ENCODE assay signal across 8 cellular contexts in genomic region chr11:108222686-108223448, GRCh38. TPM values are rescaled to one million over a fixed set of nuclear protein-coding genes. Genes with fewer than 3 reads are reported as not detected.
DNase-seq lines count a peak whose midpoint lies in the region; ATAC-seq and TF ChIP-seq lines count a peak whose summit lies in the region.

TSS of gene ATM (plus strand) at chr11:108223067. CDS start at chr11:108227625, 4,558 bp downstream.

- peak; percentile 98 to 99 (median 99) for DNase-seq in CD4-positive, alpha-beta memory T cell
- DNase-seq in NCI-H82 (lab: John Stamatoyannopoulos, UW) (peak; percentile 98), lower lobe of right lung (peak; percentile 100)
- DNase-seq in activated CD4-positive, alpha-beta memory T cell treated with anti-CD3 and anti-CD28 coated beads for 36 hours = peak; percentile 99
- peak; percentile 97 to 98 (median 97) for DNase-seq in stimulated activated CD4-positive, alpha-beta T cell treated with anti-CD3 and anti-CD28 coated beads, TNF-alpha, amount 100 ng/mL, for 24 hours (ENCODE audit: low read depth in 3 of 3)

- H3K4me1 Mint-ChIP-seq in CD4-positive, alpha-beta memory T cell = peaks cover 33 to 57% (median 47%) of the 10 kb centered on the region in 4 donors
- peaks cover 49% of the 10 kb centered on the region for H3K4me1 Mint-ChIP-seq in activated CD4-positive, alpha-beta memory T cell treated with anti-CD3 and anti-CD28 coated beads for 36 hours (ENCODE audit: low read depth)

- ATAC-seq in GM19438 (IDR thresholded peaks at IDR 0.05; ENCODE audit: low read depth, unreplicated experiment) = peak; percentile 70
- peak; percentile 59 for ATAC-seq in HG03575 (IDR thresholded peaks at IDR 0.05; ENCODE audit: extremely low read depth, insufficient number of reproducible peaks, low FRiP score, unreplicated experiment)
- peak; percentile 98 for ATAC-seq in lower lobe of right lung

- H3K4me1 ChIP-seq in CD4-positive, alpha-beta memory T cell (ENCODE audit: insufficient read depth, low read length) = peaks cover 57% of the 10 kb centered on the region
- peaks cover 13% of the 10 kb centered on the region for H3K4me1 ChIP-seq in ectodermal cell (ENCODE audit: control insufficient read depth, insufficient read depth, low read length)
- H3K4me1 ChIP-seq in lower lobe of right lung = peaks cover 56% of the 10 kb centered on the region

- no peaks in the 10 kb centered on the region for H3K9me3 ChIP-seq in CD4-positive, alpha-beta memory T cell (ENCODE audit: control insufficient read depth in 1 of 2, low read length in 2 of 2)
- H3K9me3 ChIP-seq in ectodermal cell (ENCODE audit: control insufficient read depth, low read length) = no peaks in the 10 kb centered on the region
- H3K9me3 ChIP-seq in lower lobe of right lung = no peaks in the 10 kb centered on the region

- peak; percentile 80 for TF ChIP-seq CTCF in lower lobe of right lung (IDR thresholded peaks at IDR 0.05)

- no peaks in the 10 kb centered on the region for H3K27me3 ChIP-seq in CD4-positive, alpha-beta memory T cell (ENCODE audit: insufficient read depth, low read length)
- H3K27me3 ChIP-seq in ectodermal cell (ENCODE audit: control insufficient read depth, insufficient read depth, low read length, poor library complexity, severe bottlenecking) = no peaks in the 10 kb centered on the region
- H3K27me3 ChIP-seq in lower lobe of right lung (ENCODE audit: low read depth) = no peaks in the 10 kb centered on the region

- H3K9me3 Mint-ChIP-seq in CD4-positive, alpha-beta memory T cell = peaks cover 0 to 2% (median 0%) of the 10 kb centered on the region in 8 donors
- H3K9me3 Mint-ChIP-seq in activated CD4-positive, alpha-beta memory T cell treated with anti-CD3 and anti-CD28 coated beads for 36 hours = no peaks in the 10 kb centered on the region

- intact Hi-C loops in CD4-positive, alpha-beta memory T cell (cut with micrococcal nuclease) = loop anchor here (1.0 to 10.0 kb wide), 9 partner anchors 30 to 658 kb away; partner anchors contain the start of genes ACAT1, ALKBH8, C11orf65 and CUL5
- intact Hi-C loops in activated CD4-positive, alpha-beta memory T cell treated with anti-CD3 and anti-CD28 coated beads for 36 hours (cut with micrococcal nuclease) = loop anchor here (1.0 to 5.0 kb wide), 15 partner anchors 23 to 661 kb away; partner anchors contain the start of genes ACAT1, C11orf65, CUL5 and EXPH5
- intact Hi-C loops in lower lobe of right lung (cut with DNase I) = no loop called here

- no peaks in the 10 kb centered on the region for H3K27me3 Mint-ChIP-seq in CD4-positive, alpha-beta memory T cell
- no peaks in the 10 kb centered on the region for H3K27me3 Mint-ChIP-seq in activated CD4-positive, alpha-beta memory T cell treated with anti-CD3 and anti-CD28 coated beads for 36 hours

- peak within 1 kb of the TSS; percentile 97 for H3K27ac ChIP-seq in CD4-positive, alpha-beta memory T cell (ENCODE audit: low read depth, low read length)
- peak within 1 kb of the TSS; percentile 92 for H3K27ac ChIP-seq in ectodermal cell (ENCODE audit: insufficient read depth, low read depth, low read length, poor library complexity, severe bottlenecking)
- H3K27ac ChIP-seq in lower lobe of right lung = peak within 1 kb of the TSS; percentile 96

- H3K36me3 Mint-ChIP-seq in CD4-positive, alpha-beta memory T cell = peaks cover 13 to 34% of the 10 kb centered on the region in 2 donors
- peaks cover 12% of the 10 kb centered on the region for H3K36me3 Mint-ChIP-seq in activated CD4-positive, alpha-beta memory T cell treated with anti-CD3 and anti-CD28 coated beads for 36 hours

- peak within 1 kb of the TSS; percentile 97 to 99 for H3K4me3 ChIP-seq in CD4-positive, alpha-beta memory T cell (ENCODE audit: low read length in 2 of 2)
- peak within 1 kb of the TSS; percentile 85 for H3K4me3 ChIP-seq in ectodermal cell (ENCODE audit: insufficient read depth, low read depth, low read length)
- peak within 1 kb of the TSS; percentile 80 for H3K4me3 ChIP-seq in lower lobe of right lung

- WGBS in ectodermal cell, 2 experiments = 0 to 1% methylated on average over 64 of the region's 64 CpGs

- no peak within 1 kb of the TSS for H3K4me3 Mint-ChIP-seq in CD4-positive, alpha-beta memory T cell
- H3K4me3 Mint-ChIP-seq in activated CD4-positive, alpha-beta memory T cell treated with anti-CD3 and anti-CD28 coated beads for 36 hours = no peak within 1 kb of the TSS

- POLR2A ChIA-PET in CD4-positive, alpha-beta memory T cell (lab: Charles Lee; ENCODE audit: partially characterized antibody) = interaction anchor here (0.6 to 9.9 kb wide), 37 partner anchors 9 to 245 kb away, joined by 3 to 666 read pairs (median 4); partner anchors contain the start of genes C11orf65 and CUL5
- POLR2A ChIA-PET in activated CD4-positive, alpha-beta memory T cell treated with anti-CD3 and anti-CD28 coated beads for 36 hours (lab: Charles Lee) = interaction anchor here (0.9 to 5.7 kb wide), 16 partner anchors 9 to 275 kb away, joined by 3 to 62 read pairs (median 4); partner anchors contain the start of gene POGLUT3

- H3K27ac Mint-ChIP-seq in CD4-positive, alpha-beta memory T cell = no peak within 1 kb of the TSS
- no peak within 1 kb of the TSS for H3K27ac Mint-ChIP-seq in activated CD4-positive, alpha-beta memory T cell treated with anti-CD3 and anti-CD28 coated beads for 36 hours

- H3K36me3 ChIP-seq in CD4-positive, alpha-beta memory T cell (ENCODE audit: insufficient read depth, low read length) = no peaks in the 10 kb centered on the region
- H3K36me3 ChIP-seq in ectodermal cell (ENCODE audit: control insufficient read depth, insufficient read depth, low read length) = no peaks in the 10 kb centered on the region
- H3K36me3 ChIP-seq in lower lobe of right lung = peaks cover 5% of the 10 kb centered on the region

- CTCF ChIA-PET in CD4-positive, alpha-beta memory T cell (lab: Charles Lee; ENCODE audit: partially characterized antibody) = interaction anchor here (0.6 to 7.3 kb wide), 14 partner anchors 9 to 63 kb away, joined by 3 to 132 read pairs (median 4); no protein-coding TSS in a partner anchor
- CTCF ChIA-PET in activated CD4-positive, alpha-beta memory T cell treated with anti-CD3 and anti-CD28 coated beads for 36 hours (lab: Charles Lee) = interaction anchor here (0.8 to 2.7 kb wide), 15 partner anchors 8 to 370 kb away, joined by 3 to 19 read pairs (median 3); partner anchors contain the start of genes CUL5 and EXPH5

RNA-seq across cellular contexts. Expression of gene ATM, which starts in this region (rescaled TPM):
- 100 to 1,000 TPM; 525 to 555 TPM for total RNA-seq in CD4-positive, alpha-beta memory T cell
- polyA plus RNA-seq in CD4-positive, alpha-beta memory T cell = 10 to 100 TPM; 48.6 to 59.0 TPM
- 10 to 100 TPM; 31.3 to 31.6 TPM for total RNA-seq in activated CD4-positive, alpha-beta memory T cell treated with anti-CD3 and anti-CD28 coated beads for 36 hours
- 32.4 TPM for polyA plus RNA-seq in ectodermal cell (2013, experiment 1 of 4)
- polyA plus RNA-seq in ectodermal cell (2013, experiment 2 of 4) = 36.4 TPM
- polyA plus RNA-seq in ectodermal cell (2013, experiment 3 of 4) = 31.4 TPM
- 34.8 TPM for polyA plus RNA-seq in ectodermal cell (2013, experiment 4 of 4)
- total RNA-seq in lower lobe of right lung = 91.3 TPM

Comparison
In these comparisons a context has a peak if more than half of its experiments do, and no peak if none do; other contexts are left out.
1. Peak in every context shown above with its lines: DNase-seq, ATAC-seq, H3K4me3 ChIP-seq and H3K27ac ChIP-seq.